In the genomic region with DNA sequence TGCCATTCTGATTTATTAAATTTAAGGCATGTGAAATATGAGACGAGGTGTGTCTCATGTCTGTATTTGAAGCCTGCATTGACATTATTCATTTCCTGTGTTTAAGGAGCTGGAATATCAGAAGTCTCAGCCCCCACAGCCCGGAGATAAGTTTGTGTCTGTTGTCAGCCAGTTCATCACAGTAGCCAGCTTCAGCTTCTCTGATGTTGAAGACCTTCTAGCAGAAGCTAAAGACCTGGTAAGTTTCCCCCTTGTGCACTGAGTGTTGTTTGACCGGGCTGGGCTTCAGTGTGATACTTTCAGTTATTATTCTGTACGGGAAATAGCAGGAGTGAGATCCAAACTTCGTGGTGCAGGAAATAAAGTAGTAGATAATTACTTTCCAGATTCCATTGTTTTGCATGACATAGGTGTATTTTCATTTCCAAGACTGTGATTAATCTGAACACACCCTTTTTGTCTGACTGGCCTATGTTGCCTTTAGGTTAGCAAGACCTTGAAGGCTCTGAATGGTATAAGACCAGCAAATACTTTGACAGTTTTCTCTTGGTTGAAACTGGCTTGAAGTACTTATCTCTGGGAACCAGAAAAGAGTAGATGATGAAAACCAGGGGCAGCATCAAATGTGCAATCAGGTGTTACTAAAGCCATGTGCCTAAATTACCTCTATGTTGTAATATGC, we compare ENCODE assay signal across 1 cellular context.
A peak's percentile ranks its signal among the peaks of the same experiment; 100 is the strongest.
TF ChIP-seq lines count a peak whose summit lies in the region.

No MANE protein-coding gene starts in this region.

TF ChIP-seq in K562, 482 proteins besides CTCF, POLR2A, EP300 and RAD21 (continued from another document):
- TF ChIP-seq, protein P1, sequence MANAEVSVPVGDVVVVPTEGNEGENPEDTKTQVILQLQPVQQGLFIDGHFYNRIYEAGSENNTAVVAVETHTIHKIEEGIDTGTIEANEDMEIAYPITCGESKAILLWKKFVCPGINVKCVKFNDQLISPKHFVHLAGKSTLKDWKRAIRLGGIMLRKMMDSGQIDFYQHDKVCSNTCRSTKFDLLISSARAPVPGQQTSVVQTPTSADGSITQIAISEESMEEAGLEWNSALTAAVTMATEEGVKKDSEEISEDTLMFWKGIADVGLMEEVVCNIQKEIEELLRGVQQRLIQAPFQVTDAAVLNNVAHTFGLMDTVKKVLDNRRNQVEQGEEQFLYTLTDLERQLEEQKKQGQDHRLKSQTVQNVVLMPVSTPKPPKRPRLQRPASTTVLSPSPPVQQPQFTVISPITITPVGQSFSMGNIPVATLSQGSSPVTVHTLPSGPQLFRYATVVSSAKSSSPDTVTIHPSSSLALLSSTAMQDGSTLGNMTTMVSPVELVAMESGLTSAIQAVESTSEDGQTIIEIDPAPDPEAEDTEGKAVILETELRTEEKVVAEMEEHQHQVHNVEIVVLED (CRISPR knock-in tag; IDR thresholded peaks at IDR 0.05): no peak
- TF ChIP-seq KLF6 (CRISPR knock-in tag; IDR thresholded peaks at IDR 0.05; ENCODE audit: borderline replicate concordance): no peak
- TF ChIP-seq, protein P2, sequence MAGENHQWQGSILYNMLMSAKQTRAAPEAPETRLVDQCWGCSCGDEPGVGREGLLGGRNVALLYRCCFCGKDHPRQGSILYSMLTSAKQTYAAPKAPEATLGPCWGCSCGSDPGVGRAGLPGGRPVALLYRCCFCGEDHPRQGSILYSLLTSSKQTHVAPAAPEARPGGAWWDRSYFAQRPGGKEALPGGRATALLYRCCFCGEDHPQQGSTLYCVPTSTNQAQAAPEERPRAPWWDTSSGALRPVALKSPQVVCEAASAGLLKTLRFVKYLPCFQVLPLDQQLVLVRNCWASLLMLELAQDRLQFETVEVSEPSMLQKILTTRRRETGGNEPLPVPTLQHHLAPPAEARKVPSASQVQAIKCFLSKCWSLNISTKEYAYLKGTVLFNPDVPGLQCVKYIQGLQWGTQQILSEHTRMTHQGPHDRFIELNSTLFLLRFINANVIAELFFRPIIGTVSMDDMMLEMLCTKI (IDR thresholded peaks at IDR 0.05; ENCODE audit: partially characterized antibody): no peak
- 0 out of 4 replicates have a peak, but pooled peaks of 1 of the 2 experiments have one; percentile 24 for TF ChIP-seq TRIM24 (IDR thresholded peaks at IDR 0.05)
- TF ChIP-seq RCOR1 (IDR thresholded peaks at IDR 0.05; ENCODE audit: borderline replicate concordance in 1 of 2, low read depth in 2 of 2, low read length in 2 of 2): no peak
- 0 out of 2 replicates have a peak, but pooled peaks have one; percentile 16 for TF ChIP-seq EGR1 (conservative IDR thresholded peaks at IDR 0.05)
- TF ChIP-seq ARID1B (IDR thresholded peaks at IDR 0.05): peak; percentile 50; the same call in 1 of the 2 replicates
- TF ChIP-seq MAFK (IDR thresholded peaks at IDR 0.05; ENCODE audit: low read length): no peak
- 0 out of 2 replicates have a peak, but pooled peaks have one; percentile 12 for TF ChIP-seq CEBPB (tag; IDR thresholded peaks at IDR 0.05)
- TF ChIP-seq ELF1 (tag; IDR thresholded peaks at IDR 0.05): no peak
- no peak for TF ChIP-seq ZNF584 (CRISPR knock-in tag; IDR thresholded peaks at IDR 0.05; ENCODE audit: low read depth)
- no peak for TF ChIP-seq FOXA1 (IDR thresholded peaks at IDR 0.05; ENCODE audit: borderline replicate concordance)
- TF ChIP-seq ZNF695 (CRISPR knock-in tag; IDR thresholded peaks at IDR 0.05): no peak
